In the genomic region with DNA sequence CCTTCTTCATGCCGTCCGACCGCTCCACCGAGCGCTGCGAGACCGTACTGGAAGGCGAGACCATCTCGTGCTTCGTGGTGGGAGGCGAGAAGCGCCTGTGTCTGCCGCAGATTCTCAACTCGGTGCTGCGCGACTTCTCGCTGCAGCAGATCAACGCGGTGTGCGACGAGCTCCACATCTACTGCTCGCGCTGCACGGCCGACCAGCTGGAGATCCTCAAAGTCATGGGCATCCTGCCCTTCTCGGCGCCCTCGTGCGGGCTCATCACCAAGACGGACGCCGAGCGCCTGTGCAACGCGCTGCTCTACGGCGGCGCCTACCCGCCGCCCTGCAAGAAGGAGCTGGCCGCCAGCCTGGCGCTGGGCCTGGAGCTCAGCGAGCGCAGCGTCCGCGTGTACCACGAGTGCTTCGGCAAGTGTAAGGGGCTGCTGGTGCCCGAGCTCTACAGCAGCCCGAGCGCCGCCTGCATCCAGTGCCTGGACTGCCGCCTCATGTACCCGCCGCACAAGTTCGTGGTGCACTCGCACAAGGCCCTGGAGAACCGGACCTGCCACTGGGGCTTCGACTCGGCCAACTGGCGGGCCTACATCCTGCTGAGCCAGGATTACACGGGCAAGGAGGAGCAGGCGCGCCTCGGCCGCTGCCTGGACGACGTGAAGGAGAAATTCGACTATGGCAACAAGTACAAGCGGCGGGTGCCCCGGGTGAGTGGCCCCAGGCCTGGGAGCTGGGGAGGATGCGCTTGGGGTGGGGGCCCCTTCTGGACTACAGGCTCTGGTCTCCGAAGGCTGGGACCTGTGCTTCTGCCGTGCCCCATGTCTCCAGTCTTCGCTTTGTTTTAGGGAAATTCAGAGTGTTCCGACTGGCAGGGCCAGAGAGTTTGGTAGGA, we compare ENCODE assay signal across 1 cellular context.
TF ChIP-seq lines count a peak whose summit lies in the region.

No MANE protein-coding gene starts in this region.

TF ChIP-seq in HepG2, 621 proteins besides CTCF, POLR2A, EP300 and RAD21 (continued from another document and continues in another):
- TF ChIP-seq ZNF83 (CRISPR knock-in tag; IDR thresholded peaks at IDR 0.05; ENCODE audit: borderline replicate concordance) (no peak), FOXA3 (CRISPR knock-in tag; IDR thresholded peaks at IDR 0.05) (no peak), RFX1 (IDR thresholded peaks at IDR 0.05) (no peak), ZNF350 (CRISPR knock-in tag; IDR thresholded peaks at IDR 0.05; ENCODE audit: borderline replicate concordance, low read depth) (no peak), ZNF556 (CRISPR knock-in tag; IDR thresholded peaks at IDR 0.05; ENCODE audit: borderline replicate concordance) (no peak), ZNF207 (IDR thresholded peaks at IDR 0.05; ENCODE audit: borderline replicate concordance) (no peak), ZNF773 (CRISPR knock-in tag; IDR thresholded peaks at IDR 0.05; ENCODE audit: borderline replicate concordance) (no peak), ZNF839 (CRISPR knock-in tag; IDR thresholded peaks at IDR 0.05; ENCODE audit: borderline replicate concordance) (no peak), ZSCAN30 (CRISPR knock-in tag; IDR thresholded peaks at IDR 0.05) (no peak), MTF1 (CRISPR knock-in tag; IDR thresholded peaks at IDR 0.05) (no peak), MXI1 (IDR thresholded peaks at IDR 0.05; ENCODE audit: borderline replicate concordance, low read depth, low read length) (no peak), SIN3B (IDR thresholded peaks at IDR 0.05; ENCODE audit: low read length) (no peak), BRD4 (CRISPR knock-in tag; IDR thresholded peaks at IDR 0.05) (no peak), ZNF234 (CRISPR knock-in tag; conservative IDR thresholded peaks at IDR 0.05) (no peak), ZFYVE20 (CRISPR knock-in tag; IDR thresholded peaks at IDR 0.05; ENCODE audit: borderline replicate concordance, low read depth) (no peak), LCORL (IDR thresholded peaks at IDR 0.05) (no peak), LCORL (CRISPR knock-in tag; IDR thresholded peaks at IDR 0.05) (peak; percentile 61; the same call in 1 of the 2 replicates), FOXJ3 (CRISPR knock-in tag; IDR thresholded peaks at IDR 0.05; ENCODE audit: borderline replicate concordance) (no peak)
- TF ChIP-seq, protein P1, sequence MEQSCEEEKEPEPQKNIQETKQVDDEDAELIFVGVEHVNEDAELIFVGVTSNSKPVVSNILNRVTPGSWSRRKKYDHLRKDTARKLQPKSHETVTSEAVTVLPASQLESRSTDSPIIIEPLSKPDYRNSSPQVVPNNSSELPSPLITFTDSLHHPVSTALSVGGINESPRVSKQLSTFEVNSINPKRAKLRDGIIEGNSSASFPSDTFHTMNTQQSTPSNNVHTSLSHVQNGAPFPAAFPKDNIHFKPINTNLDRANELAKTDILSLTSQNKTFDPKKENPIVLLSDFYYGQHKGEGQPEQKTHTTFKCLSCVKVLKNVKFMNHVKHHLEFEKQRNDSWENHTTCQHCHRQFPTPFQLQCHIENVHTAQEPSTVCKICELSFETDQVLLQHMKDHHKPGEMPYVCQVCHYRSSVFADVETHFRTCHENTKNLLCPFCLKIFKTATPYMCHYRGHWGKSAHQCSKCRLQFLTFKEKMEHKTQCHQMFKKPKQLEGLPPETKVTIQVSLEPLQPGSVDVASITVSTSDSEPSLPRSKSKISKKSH (CRISPR knock-in tag; IDR thresholded peaks at IDR 0.05; ENCODE audit: borderline replicate concordance): no peak; the same call in 1 of the 2 replicates
- TF ChIP-seq, protein P2, sequence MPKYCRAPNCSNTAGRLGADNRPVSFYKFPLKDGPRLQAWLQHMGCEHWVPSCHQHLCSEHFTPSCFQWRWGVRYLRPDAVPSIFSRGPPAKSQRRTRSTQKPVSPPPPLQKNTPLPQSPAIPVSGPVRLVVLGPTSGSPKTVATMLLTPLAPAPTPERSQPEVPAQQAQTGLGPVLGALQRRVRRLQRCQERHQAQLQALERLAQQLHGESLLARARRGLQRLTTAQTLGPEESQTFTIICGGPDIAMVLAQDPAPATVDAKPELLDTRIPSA (CRISPR knock-in tag; IDR thresholded peaks at IDR 0.05; ENCODE audit: borderline replicate concordance): no peak
- TF ChIP-seq, protein P3, sequence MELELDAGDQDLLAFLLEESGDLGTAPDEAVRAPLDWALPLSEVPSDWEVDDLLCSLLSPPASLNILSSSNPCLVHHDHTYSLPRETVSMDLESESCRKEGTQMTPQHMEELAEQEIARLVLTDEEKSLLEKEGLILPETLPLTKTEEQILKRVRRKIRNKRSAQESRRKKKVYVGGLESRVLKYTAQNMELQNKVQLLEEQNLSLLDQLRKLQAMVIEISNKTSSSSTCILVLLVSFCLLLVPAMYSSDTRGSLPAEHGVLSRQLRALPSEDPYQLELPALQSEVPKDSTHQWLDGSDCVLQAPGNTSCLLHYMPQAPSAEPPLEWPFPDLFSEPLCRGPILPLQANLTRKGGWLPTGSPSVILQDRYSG (CRISPR knock-in tag; IDR thresholded peaks at IDR 0.05): no peak
- TF ChIP-seq, protein P4, sequence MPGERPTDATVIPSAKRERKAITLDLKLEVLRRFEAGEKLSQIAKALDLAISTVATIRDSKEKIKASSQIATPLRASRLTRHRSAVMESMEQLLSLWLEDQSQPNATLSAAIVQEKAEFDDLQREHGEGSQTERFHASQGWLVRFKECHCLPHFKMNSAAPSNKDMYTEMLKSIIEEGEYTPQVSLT (CRISPR knock-in tag; IDR thresholded peaks at IDR 0.05; ENCODE audit: borderline replicate concordance, low read depth): no peak
- TF ChIP-seq, protein P5, sequence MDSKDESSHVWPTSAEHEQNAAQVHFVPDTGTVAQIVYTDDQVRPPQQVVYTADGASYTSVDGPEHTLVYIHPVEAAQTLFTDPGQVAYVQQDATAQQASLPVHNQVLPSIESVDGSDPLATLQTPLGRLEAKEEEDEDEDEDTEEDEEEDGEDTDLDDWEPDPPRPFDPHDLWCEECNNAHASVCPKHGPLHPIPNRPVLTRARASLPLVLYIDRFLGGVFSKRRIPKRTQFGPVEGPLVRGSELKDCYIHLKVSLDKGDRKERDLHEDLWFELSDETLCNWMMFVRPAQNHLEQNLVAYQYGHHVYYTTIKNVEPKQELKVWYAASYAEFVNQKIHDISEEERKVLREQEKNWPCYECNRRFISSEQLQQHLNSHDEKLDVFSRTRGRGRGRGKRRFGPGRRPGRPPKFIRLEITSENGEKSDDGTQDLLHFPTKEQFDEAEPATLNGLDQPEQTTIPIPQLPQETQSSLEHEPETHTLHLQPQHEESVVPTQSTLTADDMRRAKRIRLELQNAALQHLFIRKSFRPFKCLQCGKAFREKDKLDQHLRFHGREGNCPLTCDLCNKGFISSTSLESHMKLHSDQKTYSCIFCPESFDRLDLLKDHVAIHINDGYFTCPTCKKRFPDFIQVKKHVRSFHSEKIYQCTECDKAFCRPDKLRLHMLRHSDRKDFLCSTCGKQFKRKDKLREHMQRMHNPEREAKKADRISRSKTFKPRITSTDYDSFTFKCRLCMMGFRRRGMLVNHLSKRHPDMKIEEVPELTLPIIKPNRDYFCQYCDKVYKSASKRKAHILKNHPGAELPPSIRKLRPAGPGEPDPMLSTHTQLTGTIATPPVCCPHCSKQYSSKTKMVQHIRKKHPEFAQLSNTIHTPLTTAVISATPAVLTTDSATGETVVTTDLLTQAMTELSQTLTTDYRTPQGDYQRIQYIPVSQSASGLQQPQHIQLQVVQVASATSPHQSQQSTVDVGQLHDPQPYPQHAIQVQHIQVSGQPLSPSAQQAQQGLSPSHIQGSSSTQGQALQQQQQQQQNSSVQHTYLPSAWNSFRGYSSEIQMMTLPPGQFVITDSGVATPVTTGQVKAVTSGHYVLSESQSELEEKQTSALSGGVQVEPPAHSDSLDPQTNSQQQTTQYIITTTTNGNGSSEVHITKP (CRISPR knock-in tag; IDR thresholded peaks at IDR 0.05; ENCODE audit: low read depth): no peak
- TF ChIP-seq, protein P6, sequence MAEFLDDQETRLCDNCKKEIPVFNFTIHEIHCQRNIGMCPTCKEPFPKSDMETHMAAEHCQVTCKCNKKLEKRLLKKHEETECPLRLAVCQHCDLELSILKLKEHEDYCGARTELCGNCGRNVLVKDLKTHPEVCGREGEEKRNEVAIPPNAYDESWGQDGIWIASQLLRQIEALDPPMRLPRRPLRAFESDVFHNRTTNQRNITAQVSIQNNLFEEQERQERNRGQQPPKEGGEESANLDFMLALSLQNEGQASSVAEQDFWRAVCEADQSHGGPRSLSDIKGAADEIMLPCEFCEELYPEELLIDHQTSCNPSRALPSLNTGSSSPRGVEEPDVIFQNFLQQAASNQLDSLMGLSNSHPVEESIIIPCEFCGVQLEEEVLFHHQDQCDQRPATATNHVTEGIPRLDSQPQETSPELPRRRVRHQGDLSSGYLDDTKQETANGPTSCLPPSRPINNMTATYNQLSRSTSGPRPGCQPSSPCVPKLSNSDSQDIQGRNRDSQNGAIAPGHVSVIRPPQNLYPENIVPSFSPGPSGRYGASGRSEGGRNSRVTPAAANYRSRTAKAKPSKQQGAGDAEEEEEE (CRISPR knock-in tag; IDR thresholded peaks at IDR 0.05; ENCODE audit: borderline replicate concordance): no peak
- TF ChIP-seq, protein P7, sequence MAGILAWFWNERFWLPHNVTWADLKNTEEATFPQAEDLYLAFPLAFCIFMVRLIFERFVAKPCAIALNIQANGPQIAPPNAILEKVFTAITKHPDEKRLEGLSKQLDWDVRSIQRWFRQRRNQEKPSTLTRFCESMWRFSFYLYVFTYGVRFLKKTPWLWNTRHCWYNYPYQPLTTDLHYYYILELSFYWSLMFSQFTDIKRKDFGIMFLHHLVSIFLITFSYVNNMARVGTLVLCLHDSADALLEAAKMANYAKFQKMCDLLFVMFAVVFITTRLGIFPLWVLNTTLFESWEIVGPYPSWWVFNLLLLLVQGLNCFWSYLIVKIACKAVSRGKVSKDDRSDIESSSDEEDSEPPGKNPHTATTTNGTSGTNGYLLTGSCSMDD (CRISPR knock-in tag; IDR thresholded peaks at IDR 0.05): no peak
- TF ChIP-seq, protein P8, sequence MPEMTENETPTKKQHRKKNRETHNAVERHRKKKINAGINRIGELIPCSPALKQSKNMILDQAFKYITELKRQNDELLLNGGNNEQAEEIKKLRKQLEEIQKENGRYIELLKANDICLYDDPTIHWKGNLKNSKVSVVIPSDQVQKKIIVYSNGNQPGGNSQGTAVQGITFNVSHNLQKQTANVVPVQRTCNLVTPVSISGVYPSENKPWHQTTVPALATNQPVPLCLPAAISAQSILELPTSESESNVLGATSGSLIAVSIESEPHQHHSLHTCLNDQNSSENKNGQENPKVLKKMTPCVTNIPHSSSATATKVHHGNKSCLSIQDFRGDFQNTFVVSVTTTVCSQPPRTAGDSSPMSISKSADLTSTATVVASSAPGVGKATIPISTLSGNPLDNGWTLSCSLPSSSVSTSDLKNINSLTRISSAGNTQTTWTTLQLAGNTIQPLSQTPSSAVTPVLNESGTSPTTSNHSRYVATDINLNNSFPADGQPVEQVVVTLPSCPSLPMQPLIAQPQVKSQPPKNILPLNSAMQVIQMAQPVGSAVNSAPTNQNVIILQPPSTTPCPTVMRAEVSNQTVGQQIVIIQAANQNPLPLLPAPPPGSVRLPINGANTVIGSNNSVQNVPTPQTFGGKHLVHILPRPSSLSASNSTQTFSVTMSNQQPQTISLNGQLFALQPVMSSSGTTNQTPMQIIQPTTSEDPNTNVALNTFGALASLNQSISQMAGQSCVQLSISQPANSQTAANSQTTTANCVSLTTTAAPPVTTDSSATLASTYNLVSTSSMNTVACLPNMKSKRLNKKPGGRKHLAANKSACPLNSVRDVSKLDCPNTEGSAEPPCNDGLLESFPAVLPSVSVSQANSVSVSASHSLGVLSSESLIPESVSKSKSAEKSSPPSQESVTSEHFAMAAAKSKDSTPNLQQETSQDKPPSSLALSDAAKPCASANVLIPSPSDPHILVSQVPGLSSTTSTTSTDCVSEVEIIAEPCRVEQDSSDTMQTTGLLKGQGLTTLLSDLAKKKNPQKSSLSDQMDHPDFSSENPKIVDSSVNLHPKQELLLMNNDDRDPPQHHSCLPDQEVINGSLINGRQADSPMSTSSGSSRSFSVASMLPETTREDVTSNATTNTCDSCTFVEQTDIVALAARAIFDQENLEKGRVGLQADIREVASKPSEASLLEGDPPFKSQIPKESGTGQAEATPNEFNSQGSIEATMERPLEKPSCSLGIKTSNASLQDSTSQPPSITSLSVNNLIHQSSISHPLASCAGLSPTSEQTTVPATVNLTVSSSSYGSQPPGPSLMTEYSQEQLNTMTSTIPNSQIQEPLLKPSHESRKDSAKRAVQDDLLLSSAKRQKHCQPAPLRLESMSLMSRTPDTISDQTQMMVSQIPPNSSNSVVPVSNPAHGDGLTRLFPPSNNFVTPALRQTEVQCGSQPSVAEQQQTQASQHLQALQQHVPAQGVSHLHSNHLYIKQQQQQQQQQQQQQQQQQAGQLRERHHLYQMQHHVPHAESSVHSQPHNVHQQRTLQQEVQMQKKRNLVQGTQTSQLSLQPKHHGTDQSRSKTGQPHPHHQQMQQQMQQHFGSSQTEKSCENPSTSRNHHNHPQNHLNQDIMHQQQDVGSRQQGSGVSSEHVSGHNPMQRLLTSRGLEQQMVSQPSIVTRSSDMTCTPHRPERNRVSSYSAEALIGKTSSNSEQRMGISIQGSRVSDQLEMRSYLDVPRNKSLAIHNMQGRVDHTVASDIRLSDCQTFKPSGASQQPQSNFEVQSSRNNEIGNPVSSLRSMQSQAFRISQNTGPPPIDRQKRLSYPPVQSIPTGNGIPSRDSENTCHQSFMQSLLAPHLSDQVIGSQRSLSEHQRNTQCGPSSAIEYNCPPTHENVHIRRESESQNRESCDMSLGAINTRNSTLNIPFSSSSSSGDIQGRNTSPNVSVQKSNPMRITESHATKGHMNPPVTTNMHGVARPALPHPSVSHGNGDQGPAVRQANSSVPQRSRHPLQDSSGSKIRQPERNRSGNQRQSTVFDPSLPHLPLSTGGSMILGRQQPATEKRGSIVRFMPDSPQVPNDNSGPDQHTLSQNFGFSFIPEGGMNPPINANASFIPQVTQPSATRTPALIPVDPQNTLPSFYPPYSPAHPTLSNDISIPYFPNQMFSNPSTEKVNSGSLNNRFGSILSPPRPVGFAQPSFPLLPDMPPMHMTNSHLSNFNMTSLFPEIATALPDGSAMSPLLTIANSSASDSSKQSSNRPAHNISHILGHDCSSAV (CRISPR knock-in tag; IDR thresholded peaks at IDR 0.05; ENCODE audit: borderline replicate concordance): no peak
- TF ChIP-seq, protein P9, sequence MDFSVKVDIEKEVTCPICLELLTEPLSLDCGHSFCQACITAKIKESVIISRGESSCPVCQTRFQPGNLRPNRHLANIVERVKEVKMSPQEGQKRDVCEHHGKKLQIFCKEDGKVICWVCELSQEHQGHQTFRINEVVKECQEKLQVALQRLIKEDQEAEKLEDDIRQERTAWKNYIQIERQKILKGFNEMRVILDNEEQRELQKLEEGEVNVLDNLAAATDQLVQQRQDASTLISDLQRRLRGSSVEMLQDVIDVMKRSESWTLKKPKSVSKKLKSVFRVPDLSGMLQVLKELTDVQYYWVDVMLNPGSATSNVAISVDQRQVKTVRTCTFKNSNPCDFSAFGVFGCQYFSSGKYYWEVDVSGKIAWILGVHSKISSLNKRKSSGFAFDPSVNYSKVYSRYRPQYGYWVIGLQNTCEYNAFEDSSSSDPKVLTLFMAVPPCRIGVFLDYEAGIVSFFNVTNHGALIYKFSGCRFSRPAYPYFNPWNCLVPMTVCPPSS (IDR thresholded peaks at IDR 0.05): no peak
